Comparison of ENCODE assay signal across 31 cellular contexts in the genomic region with DNA sequence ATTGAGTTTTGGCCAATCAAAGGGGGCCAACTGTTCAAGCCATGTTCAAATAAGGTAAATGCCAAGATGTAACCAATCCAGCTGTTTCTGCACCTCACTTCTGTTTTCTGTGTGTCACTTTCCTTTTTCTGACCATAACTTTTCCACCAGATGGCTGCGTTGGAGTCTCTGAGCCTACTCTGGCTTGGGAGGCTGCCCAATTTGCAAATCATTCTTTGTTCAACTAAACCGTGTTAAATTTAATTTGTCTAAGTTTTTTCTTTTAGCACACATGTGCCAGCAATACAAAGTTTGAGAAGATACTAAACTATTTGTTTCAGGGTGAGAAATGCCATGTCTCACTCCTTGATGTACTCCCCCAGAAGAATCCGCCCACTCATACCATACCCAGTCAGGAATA. TPM values are rescaled to one million over a fixed set of nuclear protein-coding genes. Genes with fewer than 3 reads are reported as not detected.
"Had no signal": no experiment of that assay in that cellular context is flagged by ENCODE, and none has a peak within 500 bp of the region (broad histone marks: within the 10 kb centered on the region; RNA-seq: fewer than 3 reads in every experiment).

No MANE protein-coding gene starts in this region.

- H3K9ac ChIP-seq: SK-N-SH had no signal

- ATAC-seq: activated naive CD4-positive, alpha-beta T cell treated with anti-CD3 and anti-CD28 coated beads, Interleukin-2, amount 50 U/mL, for 72 hours; activated naive CD8-positive, alpha-beta T cell treated with anti-CD3 and anti-CD28 coated beads, Interleukin-2, amount 50 U/mL, for 24 hours; activated T-cell treated with anti-CD3 and anti-CD28 coated beads, Interleukin-2, amount 50 U/mL, for 4 hours; Right ventricle myocardium inferior had no signal

- H3K4me3 Mint-ChIP-seq: activated CD4-positive, alpha-beta memory T cell treated with anti-CD3 and anti-CD28 coated beads for 36 hours; activated CD4-positive, alpha-beta T cell treated with anti-CD3 and anti-CD28 coated beads, Interleukin-2, amount 10 ng/mL, durations not matched to agents 7 days and 5 days; activated naive CD8-positive, alpha-beta T cell treated with anti-CD3 and anti-CD28 coated beads, Interleukin-2, amount 50 U/mL, for 24 hours; activated T-cell treated with anti-CD3 and anti-CD28 coated beads, Interleukin-2, amount 50 U/mL, for 4 hours; brain; central memory CD8-positive, alpha-beta T cell had no signal

- H3K9me3 ChIP-seq: ascending aorta, SK-N-SH had no signal

- H3K4me1 ChIP-seq: ascending aorta had no signal

- H3K27ac ChIP-seq: ascending aorta, VCaP had no signal

- H3K36me3 ChIP-seq: ascending aorta had no signal

- H3K4me2 ChIP-seq: SK-N-SH had no signal

- H3K27ac Mint-ChIP-seq: activated CD4-positive, alpha-beta memory T cell treated with anti-CD3 and anti-CD28 coated beads for 36 hours; activated CD4-positive, alpha-beta T cell treated with anti-CD3 and anti-CD28 coated beads, Interleukin-2, amount 10 ng/mL, durations not matched to agents 7 days and 5 days; activated naive CD4-positive, alpha-beta T cell treated with anti-CD3 and anti-CD28 coated beads, Interleukin-2, amount 50 U/mL, for 72 hours; activated naive CD8-positive, alpha-beta T cell treated with anti-CD3 and anti-CD28 coated beads, Interleukin-2, amount 50 U/mL, for 24 hours had no signal

- DNase-seq: activated CD4-positive, alpha-beta memory T cell treated with anti-CD3 and anti-CD28 coated beads for 36 hours; activated CD4-positive, alpha-beta T cell treated with anti-CD3 and anti-CD28 coated beads, Interleukin-2, amount 10 ng/mL, durations not matched to agents 7 days and 5 days; activated CD4-positive, CD25-positive, alpha-beta regulatory T cell; activated CD8-positive, alpha-beta memory T cell treated with anti-CD3 and anti-CD28 coated beads for 24 hours; activated effector memory CD4-positive, alpha-beta T cell treated with anti-CD3 and anti-CD28 coated beads, Interleukin-2, amount 50 U/mL, for 16 hours; activated naive CD4-positive, alpha-beta T cell treated with Interleukin-2 at 50 U/mL for 16 hours; activated naive CD8-positive, alpha-beta T cell treated with anti-CD3 and anti-CD28 coated beads, Interleukin-2, amount 50 U/mL, for 24 hours; activated T-cell treated with anti-CD3 and anti-CD28 coated beads, Interleukin-2, amount 50 U/mL, for 4 hours; amniotic stem cell; MV-4-11; NCI-H1092 treated with DMSO at 0.1 percent for 48 hours; NCI-H1417 treated with DMSO at 0.1 percent for 48 hours; NCI-H1694; NCI-H2029; NCI-H345; NCI-H510A; NCI-H526 treated with DMSO at 0.1 percent for 48 hours; NCI-H82; RPMI8226; SK-N-SH; T-helper 1 cell had no signal

- H3K27me3 ChIP-seq: ascending aorta had no signal

- H3K9me3 Mint-ChIP-seq: central memory CD8-positive, alpha-beta T cell had no signal

- H3K4me3 ChIP-seq: ascending aorta had no signal

RNA-seq across cellular contexts. Expression of gene IYD, which starts 52.1 kb away (rescaled TPM):
- total RNA-seq: activated CD4-positive, alpha-beta memory T cell treated with anti-CD3 and anti-CD28 coated beads for 36 hours; activated CD4-positive, alpha-beta T cell treated with anti-CD3 and anti-CD28 coated beads, Interleukin-2, amount 10 ng/mL, durations not matched to agents 7 days and 5 days; activated naive CD4-positive, alpha-beta T cell treated with anti-CD3 and anti-CD28 coated beads, Interleukin-2, amount 50 U/mL, for 72 hours; LHCN-M2; M059J; OCI-LY7; Right ventricle myocardium inferior; T-helper 2 cell treated with Interferon-gamma antibody and Interleukin-4, amounts not matched to agents 100 ng/mL and 5 ng/mL, for 36 hours had no signal
- polyA plus RNA-seq: SK-N-SH had no signal
